21 cellular contexts compared by ENCODE assay signal in the genomic region with DNA sequence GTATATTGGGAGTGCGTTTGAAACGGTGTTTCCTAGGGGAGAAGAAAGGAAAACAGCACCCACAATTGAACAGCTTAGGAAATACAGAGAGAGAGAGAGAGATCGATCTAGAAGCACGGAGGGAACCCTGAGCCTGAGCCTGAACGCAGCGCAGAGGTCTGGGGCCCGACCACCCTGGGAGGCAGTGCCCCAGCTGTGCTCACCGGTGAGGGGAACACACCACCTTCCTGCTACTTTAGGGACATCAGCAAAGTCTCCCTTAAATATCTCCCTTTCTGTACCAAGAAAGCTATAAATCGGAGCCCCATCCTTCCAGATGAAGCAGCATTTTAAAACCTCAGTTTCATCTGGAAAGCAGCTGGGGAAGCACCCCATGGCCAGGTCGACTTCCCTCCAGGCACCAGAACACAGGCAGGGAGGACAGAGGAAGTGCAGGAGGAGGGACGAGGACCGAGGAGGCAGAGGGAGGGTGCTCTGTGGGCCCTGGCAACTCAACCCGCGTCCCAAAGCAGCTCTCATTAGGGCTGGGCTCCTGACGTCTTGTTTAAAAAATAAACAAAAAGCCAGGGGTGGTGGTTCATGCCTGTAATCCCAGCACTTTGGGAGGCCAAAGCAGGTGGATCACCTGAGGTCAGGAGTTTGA. TPM values are rescaled to one million over a fixed set of nuclear protein-coding genes. Genes with fewer than 3 reads are reported as not detected.
DNase-seq lines count a peak whose midpoint lies in the region; ATAC-seq and TF ChIP-seq lines count a peak whose summit lies in the region.
"Had no signal": no experiment of that assay in that cellular context is flagged by ENCODE, and none has a peak within 500 bp of the region (broad histone marks: within the 10 kb centered on the region; RNA-seq: fewer than 3 reads in every experiment).

No MANE protein-coding gene starts in this region.

- DNase-seq in G401 (ENCODE audit: low spot score) (peak; percentile 30), WERI-Rb-1 (peak; percentile 7), left kidney (ENCODE audit: low read depth, low spot score) (peak; percentile 28), osteocyte (ENCODE audit: extremely low spot score, unreplicated experiment) (peak; percentile 75), OCI-M1 (lab: John Stamatoyannopoulos, UW) (no peak)
- no peak for DNase-seq in stimulated activated CD4-positive, alpha-beta T cell treated with anti-CD3 and anti-CD28 coated beads, Interleukin-1b, Interleukin-23, amount 100 ng/mL, for 48 hours
- DNase-seq in activated naive CD4-positive, alpha-beta T cell (lab: John Stamatoyannopoulos, UW) = no peak
- DNase-seq: Caco-2; CD4-positive, alpha-beta memory T cell; DMS 273 treated with DMSO at 0.1 percent for 48 hours; DMS79 treated with DMSO at 0.1 percent for 48 hours; KBM-7; MM.1S; NCI-H1092; NCI-H1436; NCI-H187 treated with DMSO at 0.1 percent for 48 hours; SJCRH30 had no signal

- H3K36me3 ChIP-seq in WERI-Rb-1 = no peaks in the 10 kb centered on the region; the same call in none of the 2 replicates
- H3K36me3 ChIP-seq: BLaER1 treated with 17β-estradiol and CSF1 and Interleukin-3, amounts not matched to agents 10 nM and 100 nM; HAP-1; SJCRH30 had no signal

- H3K4me3 ChIP-seq in WERI-Rb-1 (ENCODE audit: low read depth, low read length) = peak overlapping the region; percentile 15
- H3K4me3 ChIP-seq: BLaER1 treated with 17β-estradiol and CSF1 and Interleukin-3, amounts not matched to agents 10 nM and 100 nM; HAP-1; SJCRH30 had no signal

- H3K9me3 ChIP-seq in WERI-Rb-1 (ENCODE audit: severe bottlenecking) = no peaks in the 10 kb centered on the region
- H3K9me3 ChIP-seq: Caco-2, HAP-1, SJCRH30 had no signal

- no peaks in the 10 kb centered on the region for H3K27me3 ChIP-seq in WERI-Rb-1 (ENCODE audit: insufficient read depth, low read depth, severe bottlenecking)
- H3K27me3 ChIP-seq: SJCRH30 had no signal

- no peaks in the 10 kb centered on the region for H3K9me3 Mint-ChIP-seq in osteocyte (ENCODE audit: unreplicated experiment)

- no peak overlapping the region for H3K4me3 Mint-ChIP-seq in osteocyte (ENCODE audit: unreplicated experiment)
- H3K4me3 Mint-ChIP-seq: CD4-positive, alpha-beta memory T cell had no signal

- peak overlapping the region; percentile 76 for H3K27ac ChIP-seq in WERI-Rb-1
- H3K27ac ChIP-seq: BLaER1 treated with 17β-estradiol and CSF1 and Interleukin-3, amounts not matched to agents 10 nM and 100 nM; SJCRH30 had no signal

- H3K4me1 Mint-ChIP-seq in osteocyte (ENCODE audit: unreplicated experiment) = no peaks in the 10 kb centered on the region
- H3K4me1 Mint-ChIP-seq: CD4-positive, alpha-beta memory T cell had no signal

- peaks cover 6% of the 10 kb centered on the region for H3K27me3 Mint-ChIP-seq in osteocyte (ENCODE audit: unreplicated experiment)

- TF ChIP-seq CTCF in WERI-Rb-1 (IDR thresholded peaks at IDR 0.05; ENCODE audit: low read depth, low read length) (no peak), osteocyte (IDR thresholded peaks at IDR 0.05) (no peak)

- ATAC-seq in GM19397 (IDR thresholded peaks at IDR 0.05; ENCODE audit: unreplicated experiment) = no peak

- in situ Hi-C loops in G401 (cut with HindIII; ENCODE audit: low sequenced_read_pairs) = no loop called here

- no peaks in the 10 kb centered on the region for H3K36me3 Mint-ChIP-seq in osteocyte (ENCODE audit: unreplicated experiment)
- H3K36me3 Mint-ChIP-seq: CD4-positive, alpha-beta memory T cell had no signal

- no peak overlapping the region for H3K27ac Mint-ChIP-seq in osteocyte (ENCODE audit: unreplicated experiment)
- H3K27ac Mint-ChIP-seq: CD4-positive, alpha-beta memory T cell had no signal

RNA-seq across cellular contexts. Expression of a gene that starts 12.2 kb away (rescaled TPM):
- total RNA-seq in G401 (2014; rRNA removed; shearing (Covaris generic)) = 65.0 and 75.3 TPM in 2 replicates
- total RNA-seq in osteocyte = 0.13 TPM in 1 of 2 replicates, not detected in the other
- total RNA-seq: Caco-2, HT1080, SJCRH30 had no signal

Comparison
In these comparisons a context has a peak if more than half of its experiments do, and no peak if none do; other contexts are left out.
1. DNase-seq: peak in G401 (single experiment), WERI-Rb-1 (single experiment), left kidney (single experiment) and osteocyte (single experiment); none in OCI-M1 (single experiment), stimulated activated CD4-positive, alpha-beta T cell treated with anti-CD3 and anti-CD28 coated beads, Interleukin-1b, Interleukin-23, amount 100 ng/mL, for 48 hours (single experiment) and activated naive CD4-positive, alpha-beta T cell (0 of 4).
2. RNA of a gene that starts 12.2 kb away (total RNA-seq): 65.0 to 75.3 TPM in G401; 0.13 TPM in osteocyte; every median in the first group is over 10 times any median in the second.